In the genomic region with DNA sequence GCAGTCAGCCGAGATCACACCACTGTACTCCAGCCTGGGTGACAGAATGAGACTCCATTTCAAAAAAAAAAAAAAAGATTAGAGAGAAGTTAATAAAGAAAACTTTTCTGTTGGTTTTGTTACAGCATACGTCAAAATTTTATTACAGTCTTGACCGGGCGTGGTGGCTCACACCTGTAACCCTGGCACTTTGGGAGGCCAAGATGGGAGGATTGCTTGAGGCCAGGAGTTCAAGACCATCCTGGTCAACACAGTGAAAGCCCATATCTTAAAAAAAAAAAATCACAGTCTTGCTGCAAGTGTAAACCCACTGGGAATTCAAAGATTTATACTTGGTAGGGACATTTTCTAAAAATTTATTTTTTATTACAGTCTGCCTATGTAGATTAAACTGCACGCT, we compare ENCODE assay signal across 1 cellular context.
TF ChIP-seq lines count a peak whose summit lies in the region.

No MANE protein-coding gene starts in this region.

TF ChIP-seq in K562, 482 proteins besides CTCF, POLR2A, EP300 and RAD21 (continued from another document):
- TF ChIP-seq DMBX1 (CRISPR knock-in tag; IDR thresholded peaks at IDR 0.05; ENCODE audit: borderline replicate concordance) (no peak), XRCC5 (IDR thresholded peaks at IDR 0.05; ENCODE audit: low read depth, low read length) (no peak), NCOA2 (IDR thresholded peaks at IDR 0.05; ENCODE audit: partially characterized antibody in 2 of 2) (no peak), ZNF174 (CRISPR knock-in tag; IDR thresholded peaks at IDR 0.05) (no peak), ZC3H8 (IDR thresholded peaks at IDR 0.05) (no peak), PTTG1 (tag; IDR thresholded peaks at IDR 0.05; ENCODE audit: low read depth) (0 out of 2 replicates have a peak, but pooled peaks have one; percentile 14), GATA2 (CRISPR knock-in tag; IDR thresholded peaks at IDR 0.05) (no peak), GTF2E2 (tag; IDR thresholded peaks at IDR 0.05) (no peak), NELFE (IDR thresholded peaks at IDR 0.05; ENCODE audit: insufficient read depth, insufficient read length) (no peak), GABPB2 (CRISPR knock-in tag; conservative IDR thresholded peaks at IDR 0.05) (no peak), ZNF184 (CRISPR knock-in tag; IDR thresholded peaks at IDR 0.05) (no peak), ZNF197 (CRISPR knock-in tag; IDR thresholded peaks at IDR 0.05; ENCODE audit: low read depth) (no peak), THAP7 (CRISPR knock-in tag; IDR thresholded peaks at IDR 0.05) (no peak), ELF4 (CRISPR knock-in tag; IDR thresholded peaks at IDR 0.05) (no peak)
